ENCODE assay signal across 22 cellular contexts in the genomic region with DNA sequence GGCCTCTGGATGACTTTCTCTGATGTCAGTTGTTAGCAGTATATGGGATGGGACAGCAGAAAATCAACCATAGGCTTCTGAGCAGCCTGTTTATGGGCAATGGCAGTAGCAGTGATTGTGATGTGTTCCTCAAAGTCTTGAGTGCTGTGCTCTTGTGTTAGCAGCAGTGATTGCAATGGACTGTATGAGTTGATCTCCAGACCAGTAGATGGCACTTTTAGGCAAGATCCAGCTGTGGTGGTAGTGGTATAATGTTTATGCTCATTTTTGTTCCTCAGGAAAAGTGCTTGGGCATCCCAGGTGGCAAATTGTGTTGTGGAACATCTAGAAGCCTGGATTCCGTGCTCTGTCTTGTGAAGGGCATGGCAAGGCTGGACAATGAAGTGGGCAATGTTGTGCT.
"Had no signal": no experiment of that assay in that cellular context is flagged by ENCODE, and none has a peak within 500 bp of the region (broad histone marks: within the 10 kb centered on the region; RNA-seq: fewer than 3 reads in every experiment).

No MANE protein-coding gene starts in this region.

- H3K4me2 ChIP-seq: KMS-11 had no signal

- H3K27me3 ChIP-seq: breast epithelium had no signal

- ATAC-seq: activated CD8-positive, alpha-beta memory T cell treated with anti-CD3 and anti-CD28 coated beads, Interleukin-2, amount 10 ng/mL, durations not matched to agents 7 days and 5 days; PC-3 had no signal

- H3K4me1 ChIP-seq: breast epithelium had no signal

- H3K36me3 ChIP-seq: breast epithelium had no signal

- H3K27ac ChIP-seq: breast epithelium, KMS-11, SK-N-MC had no signal

- H3K9ac ChIP-seq: KMS-11 had no signal

- H3K4me3 ChIP-seq: breast epithelium, SK-N-MC had no signal

- DNase-seq: activated B cell treated with CpG ODN at 0.5 μM for 24 hours; activated CD4-positive, alpha-beta T cell treated with anti-CD3 and anti-CD28 coated beads for 1 hour; activated CD4-positive, alpha-beta T cell treated with anti-CD3 and anti-CD28 coated beads, Interleukin-2, amount 10 ng/mL, durations not matched to agents 24 days and 14 days; activated CD4-positive, alpha-beta T cell treated with anti-CD3 and anti-CD28 coated beads, Interleukin-2, amount 50 U/mL, for 48 hours; activated CD8-positive, alpha-beta memory T cell treated with anti-CD3 and anti-CD28 coated beads, Interleukin-2, amount 10 ng/mL, durations not matched to agents 7 days and 5 days; activated effector memory CD4-positive, alpha-beta T cell treated with Interleukin-2 at 50 U/mL for 16 hours; activated naive CD4-positive, alpha-beta T cell; activated T-cell treated with anti-CD3 and anti-CD28 coated beads, Interleukin-2, amount 50 U/mL, for 24 hours; aorta; central memory CD4-positive, alpha-beta T cell; NCI-H1105 treated with DMSO at 0.1 percent for 48 hours; NCI-H1436 treated with DMSO at 0.1 percent for 48 hours; NCI-H187 treated with DMSO at 0.1 percent for 48 hours; NCI-H2081 treated with DMSO at 0.1 percent for 48 hours; NCI-H446; NCI-H524; PC-3; SHP77 treated with DMSO at 0.1 percent for 48 hours; SW 1271 had no signal
